Comparison of ENCODE assay signal across 14 cellular contexts in the genomic region with DNA sequence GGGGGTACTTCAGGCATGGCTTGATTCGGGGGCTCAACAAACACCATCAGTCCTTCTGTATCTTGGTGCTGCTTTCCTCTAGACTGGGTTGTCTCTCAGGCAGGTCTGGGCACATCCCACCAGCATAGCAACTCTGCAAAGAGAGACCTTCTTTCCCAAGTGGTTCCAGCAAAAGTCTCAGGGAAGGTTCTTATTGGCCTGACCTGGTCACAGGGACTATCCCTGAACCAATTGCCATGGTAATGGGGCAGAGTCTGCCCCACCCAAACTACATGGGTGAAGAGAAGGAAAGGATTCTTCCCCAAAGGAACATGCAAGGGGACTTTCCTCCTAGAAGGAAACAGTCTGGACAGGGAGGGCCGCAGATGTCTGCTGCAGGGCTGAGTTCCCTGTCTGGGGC.
"Had no signal": no experiment of that assay in that cellular context is flagged by ENCODE, and none has a peak within 500 bp of the region (broad histone marks: within the 10 kb centered on the region; RNA-seq: fewer than 3 reads in every experiment).

No MANE protein-coding gene starts in this region.

- FAIRE-seq: frontal cortex had no signal

- H3K27me3 ChIP-seq: heart left ventricle, sigmoid colon, spleen, stomach, testis, upper lobe of left lung had no signal

- H3K79me2 ChIP-seq: parathyroid adenoma had no signal

- H3K36me3 ChIP-seq: heart left ventricle, sigmoid colon, spleen, stomach, upper lobe of left lung had no signal

- H3K9me3 ChIP-seq: testis had no signal

- DNase-seq: activated CD4-positive, CD25-positive, alpha-beta regulatory T cell treated with anti-CD3 and anti-CD28 coated beads, Interleukin-2, amount 50 U/mL, for 72 hours; activated naive CD4-positive, alpha-beta T cell treated with Interleukin-2 at 50 U/mL for 16 hours; activated naive CD8-positive, alpha-beta T cell treated with anti-CD3 and anti-CD28 coated beads, Interleukin-2, amount 50 U/mL, for 24 hours; activated T-cell treated with anti-CD3 and anti-CD28 coated beads for 4 hours; aorta; heart left ventricle; sigmoid colon; spleen; stomach; testis; upper lobe of left lung had no signal

- H3K9ac ChIP-seq: parathyroid adenoma had no signal

- H3K4me3 ChIP-seq: heart left ventricle, lung, sigmoid colon, spleen, stomach, testis, upper lobe of left lung had no signal

- ATAC-seq: activated naive CD8-positive, alpha-beta T cell treated with anti-CD3 and anti-CD28 coated beads, Interleukin-2, amount 50 U/mL, for 24 hours; heart left ventricle had no signal

- H2AFZ ChIP-seq: parathyroid adenoma had no signal

- H3K27ac ChIP-seq: parathyroid adenoma, sigmoid colon, spleen, stomach, testis had no signal
